17 cellular contexts compared by ENCODE assay signal in the genomic region with DNA sequence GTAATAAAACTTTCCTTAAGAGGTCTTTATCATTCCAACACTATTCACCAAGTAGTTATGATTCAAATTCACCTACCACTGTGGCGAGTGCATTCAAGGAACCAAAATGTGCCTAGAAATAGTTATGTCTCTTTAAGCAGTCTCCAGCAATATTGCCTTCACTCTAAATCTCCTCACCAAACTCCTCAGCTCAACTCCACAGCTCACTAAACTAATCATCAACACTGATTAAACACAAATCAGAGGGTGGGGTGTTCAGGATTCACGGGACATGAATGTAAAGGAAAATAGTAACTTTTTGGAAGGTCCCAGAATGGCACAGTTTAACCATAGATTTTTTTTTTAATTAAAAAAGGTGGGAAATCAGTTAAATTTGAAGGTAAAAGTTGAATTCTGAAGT.
DNase-seq lines count a peak whose midpoint lies in the region.
"Had no signal": no experiment of that assay in that cellular context is flagged by ENCODE, and none has a peak within 500 bp of the region (broad histone marks: within the 10 kb centered on the region; RNA-seq: fewer than 3 reads in every experiment).

No MANE protein-coding gene starts in this region.

- H3K4me3 ChIP-seq in Jurkat, Clone E6-1 (ENCODE audit: low read length): peak overlapping the region; percentile 36
- H3K4me3 ChIP-seq in mesodermal cell (ENCODE audit: extremely low read depth, insufficient read depth, low read length, poor library complexity, severe bottlenecking): no peak overlapping the region
- H3K4me3 ChIP-seq: A549, dorsolateral prefrontal cortex, smooth muscle cell, upper lobe of right lung had no signal

- no peaks in the 10 kb centered on the region for H3K9me3 ChIP-seq in mesodermal cell (ENCODE audit: control insufficient read depth, low read length)
- H3K9me3 ChIP-seq: A549, upper lobe of right lung had no signal

- CTCF ChIA-PET in activated CD4-positive, alpha-beta T cell treated with anti-CD3 and anti-CD28 coated beads, Interleukin-2, amount 10 ng/mL, durations not matched to agents 7 days and 5 days (lab: Charles Lee): no interaction called here

- H3K4me3 Mint-ChIP-seq in activated CD4-positive, alpha-beta T cell treated with anti-CD3 and anti-CD28 coated beads, Interleukin-2, amount 10 ng/mL, durations not matched to agents 7 days and 5 days: peak overlapping the region; percentile 71
- H3K4me3 Mint-ChIP-seq in activated T-helper 1 cell treated with anti-CD3 and anti-CD28 coated beads, Interleukin-12 subunit alpha, Interleukin-12 subunit beta, Interleukin-2, Interleukin-4 antibody, amounts not matched to agents 30 ng/mL and 10 ng/mL and 1 ng/mL, durations not matched to agents 14 hours and 24 hours and 36 hours: peak overlapping the region; percentile 84

- peaks cover 37% of the 10 kb centered on the region for H3K9me3 Mint-ChIP-seq in activated CD4-positive, alpha-beta T cell treated with anti-CD3 and anti-CD28 coated beads, Interleukin-2, amount 10 ng/mL, durations not matched to agents 7 days and 5 days
- H3K9me3 Mint-ChIP-seq in activated T-helper 1 cell treated with anti-CD3 and anti-CD28 coated beads, Interleukin-12 subunit alpha, Interleukin-12 subunit beta, Interleukin-2, Interleukin-4 antibody, amounts not matched to agents 30 ng/mL and 10 ng/mL and 1 ng/mL, durations not matched to agents 14 hours and 24 hours and 36 hours: peaks cover 24% of the 10 kb centered on the region

- peaks cover 70% of the 10 kb centered on the region for H3K4me1 Mint-ChIP-seq in activated CD4-positive, alpha-beta T cell treated with anti-CD3 and anti-CD28 coated beads, Interleukin-2, amount 10 ng/mL, durations not matched to agents 7 days and 5 days
- peaks cover 69% of the 10 kb centered on the region for H3K4me1 Mint-ChIP-seq in activated T-helper 1 cell treated with anti-CD3 and anti-CD28 coated beads, Interleukin-12 subunit alpha, Interleukin-12 subunit beta, Interleukin-2, Interleukin-4 antibody, amounts not matched to agents 30 ng/mL and 10 ng/mL and 1 ng/mL, durations not matched to agents 14 hours and 24 hours and 36 hours (ENCODE audit: low read depth)

- intact Hi-C loops in activated T-helper 1 cell treated with anti-CD3 and anti-CD28 coated beads, Interleukin-12 subunit alpha, Interleukin-12 subunit beta, Interleukin-2, Interleukin-4 antibody, amounts not matched to agents 30 ng/mL and 10 ng/mL and 1 ng/mL, durations not matched to agents 14 hours and 24 hours and 36 hours (cut with micrococcal nuclease): loop anchor here (5.0 to 10.0 kb wide), 3 partner anchors 283 to 686 kb away; no protein-coding TSS in a partner anchor

- peaks cover 26% of the 10 kb centered on the region for H3K36me3 ChIP-seq in mesodermal cell (ENCODE audit: control insufficient read depth, insufficient read depth, low read length)

- WGBS in mesodermal cell (ENCODE audit: insufficient coverage in 2 of 2), 2 experiments: 88% methylated on average over 1 of the region's 2 CpGs; no CpG with 5 or more reads in 1 of the 2 experiments

- peaks cover 44% of the 10 kb centered on the region for H3K36me3 Mint-ChIP-seq in activated CD4-positive, alpha-beta T cell treated with anti-CD3 and anti-CD28 coated beads, Interleukin-2, amount 10 ng/mL, durations not matched to agents 7 days and 5 days (ENCODE audit: low read depth)
- peaks cover 17% of the 10 kb centered on the region for H3K36me3 Mint-ChIP-seq in activated T-helper 1 cell treated with anti-CD3 and anti-CD28 coated beads, Interleukin-12 subunit alpha, Interleukin-12 subunit beta, Interleukin-2, Interleukin-4 antibody, amounts not matched to agents 30 ng/mL and 10 ng/mL and 1 ng/mL, durations not matched to agents 14 hours and 24 hours and 36 hours (ENCODE audit: low read depth)

- H3K27me3 Mint-ChIP-seq in activated CD4-positive, alpha-beta T cell treated with anti-CD3 and anti-CD28 coated beads, Interleukin-2, amount 10 ng/mL, durations not matched to agents 7 days and 5 days: no peaks in the 10 kb centered on the region
- H3K27me3 Mint-ChIP-seq in activated T-helper 1 cell treated with anti-CD3 and anti-CD28 coated beads, Interleukin-12 subunit alpha, Interleukin-12 subunit beta, Interleukin-2, Interleukin-4 antibody, amounts not matched to agents 30 ng/mL and 10 ng/mL and 1 ng/mL, durations not matched to agents 14 hours and 24 hours and 36 hours (ENCODE audit: insufficient read depth): no peaks in the 10 kb centered on the region

- POLR2A ChIA-PET in activated CD4-positive, alpha-beta T cell treated with anti-CD3 and anti-CD28 coated beads, Interleukin-2, amount 10 ng/mL, durations not matched to agents 7 days and 5 days (lab: Charles Lee): no interaction called here

- peak overlapping the region; percentile 69 for H3K27ac ChIP-seq in mesodermal cell (ENCODE audit: low read depth, low read length, severe bottlenecking)
- H3K27ac ChIP-seq: A549, dorsolateral prefrontal cortex, upper lobe of right lung had no signal

- H3K27ac Mint-ChIP-seq in activated CD4-positive, alpha-beta T cell treated with anti-CD3 and anti-CD28 coated beads, Interleukin-2, amount 10 ng/mL, durations not matched to agents 7 days and 5 days: peak overlapping the region; percentile 97
- peak overlapping the region; percentile 95 for H3K27ac Mint-ChIP-seq in activated T-helper 1 cell treated with anti-CD3 and anti-CD28 coated beads, Interleukin-12 subunit alpha, Interleukin-12 subunit beta, Interleukin-2, Interleukin-4 antibody, amounts not matched to agents 30 ng/mL and 10 ng/mL and 1 ng/mL, durations not matched to agents 14 hours and 24 hours and 36 hours

- peaks cover 6% of the 10 kb centered on the region for H3K4me1 ChIP-seq in mesodermal cell (ENCODE audit: control insufficient read depth, insufficient read depth, low read length, poor library complexity, severe bottlenecking)
- H3K4me1 ChIP-seq: A549, upper lobe of right lung had no signal

- DNase-seq in activated CD4-positive, alpha-beta T cell treated with anti-CD3 and anti-CD28 coated beads, Interleukin-2, amount 10 ng/mL, durations not matched to agents 7 days and 5 days: no peak
- no peak for DNase-seq in activated CD4-positive, alpha-beta T cell treated with anti-CD3 and anti-CD28 coated beads, Interleukin-2, amount 50 U/mL, for 1 hour
- no peak for DNase-seq in Jurkat, Clone E6-1 (ENCODE audit: low read depth, low spot score)
- DNase-seq in activated T-helper 1 cell treated with anti-CD3 and anti-CD28 coated beads, Interleukin-12 subunit alpha, Interleukin-12 subunit beta, Interleukin-2, Interleukin-4 antibody, amounts not matched to agents 30 ng/mL and 10 ng/mL and 1 ng/mL, durations not matched to agents 14 hours and 24 hours and 36 hours (ENCODE audit: low spot score): no peak
- no peak for DNase-seq in NK-92 treated with Interleukin-12 subunit alpha and Interleukin-12 subunit beta, amount 100 ng/mL, for 24 hours (lab: John Stamatoyannopoulos, UW)
- no peak for DNase-seq in putamen (ENCODE audit: low spot score)
- no peak for DNase-seq in NCI-H226
- DNase-seq: activated CD4-positive, CD25-positive, alpha-beta regulatory T cell treated with anti-CD3 and anti-CD28 coated beads, Interleukin-2, amount 50 U/mL, for 72 hours; dorsolateral prefrontal cortex; GDM1; hippocampal formation; left colon; NCI-H2171 treated with DMSO at 0.1 percent for 48 hours; upper lobe of right lung had no signal
